30 cellular contexts compared by ENCODE assay signal in genomic region chr4:98692411-98692810, GRCh38.
"Had no signal": no experiment of that assay in that cellular context is flagged by ENCODE, and none has a peak within 500 bp of the region (broad histone marks: within the 10 kb centered on the region; RNA-seq: fewer than 3 reads in every experiment).

No MANE protein-coding gene starts in this region.

- DNase-seq: activated CD4-positive, alpha-beta memory T cell treated with anti-CD3 and anti-CD28 coated beads for 36 hours; activated CD4-positive, alpha-beta T cell treated with anti-CD3 and anti-CD28 coated beads for 1 hour; activated CD4-positive, alpha-beta T cell treated with anti-CD3 and anti-CD28 coated beads for 4 hours; activated CD4-positive, alpha-beta T cell treated with anti-CD3 and anti-CD28 coated beads, Interleukin-2, amount 50 U/mL, for 1 hour; activated CD8-positive, alpha-beta memory T cell treated with anti-CD3 and anti-CD28 coated beads, Interleukin-2, amount 50 U/mL, for 48 hours; activated gamma-delta T cell; activated naive CD4-positive, alpha-beta T cell; activated naive CD4-positive, alpha-beta T cell treated with anti-CD3 and anti-CD28 coated beads, Interleukin-2, amount 10 ng/mL, durations not matched to agents 7 days and 5 days; activated naive CD8-positive, alpha-beta T cell treated with anti-CD3 and anti-CD28 coated beads, Interleukin-2, amount 10 ng/mL, durations not matched to agents 7 days and 5 days; activated T-cell treated with anti-CD3 and anti-CD28 coated beads for 4 hours; activated T-cell treated with anti-CD3 and anti-CD28 coated beads, Interleukin-2, amount 50 U/mL, for 24 hours; activated T-cell treated with anti-CD3 and anti-CD28 coated beads, Interleukin-2, amount 50 U/mL, for 72 hours; central memory CD4-positive, alpha-beta T cell; cerebellar nuclear complex; effector CD8-positive, alpha-beta T cell; erythroblast; esophagus squamous epithelium; foreskin melanocyte; heart right ventricle; T-helper 2 cell had no signal

- H3K9me3 ChIP-seq: ascending aorta, breast epithelium, esophagus squamous epithelium had no signal

- H3K27me3 Mint-ChIP-seq: activated CD4-positive, alpha-beta memory T cell treated with anti-CD3 and anti-CD28 coated beads for 36 hours; activated naive CD4-positive, alpha-beta T cell treated with anti-CD3 and anti-CD28 coated beads, Interleukin-2, amount 10 ng/mL, durations not matched to agents 7 days and 5 days; activated naive CD8-positive, alpha-beta T cell treated with anti-CD3 and anti-CD28 coated beads, Interleukin-2, amount 10 ng/mL, durations not matched to agents 7 days and 5 days; activated T-cell treated with anti-CD3 and anti-CD28 coated beads, Interleukin-2, amount 50 U/mL, for 24 hours; dendritic cell treated with granulocyte-macrophage colony-stimulating factor and Interleukin-4, amounts not matched to agents 40 ng/mL and 50 ng/mL, for 4 days had no signal

- H3K4me1 ChIP-seq: ascending aorta, breast epithelium, gastroesophageal sphincter had no signal

- H3K4me3 Mint-ChIP-seq: activated CD4-positive, alpha-beta memory T cell treated with anti-CD3 and anti-CD28 coated beads for 36 hours; activated naive CD4-positive, alpha-beta T cell treated with anti-CD3 and anti-CD28 coated beads, Interleukin-2, amount 10 ng/mL, durations not matched to agents 7 days and 5 days; activated naive CD8-positive, alpha-beta T cell treated with anti-CD3 and anti-CD28 coated beads, Interleukin-2, amount 10 ng/mL, durations not matched to agents 7 days and 5 days; activated T-cell treated with anti-CD3 and anti-CD28 coated beads, Interleukin-2, amount 50 U/mL, for 24 hours; activated T-cell treated with anti-CD3 and anti-CD28 coated beads, Interleukin-2, amount 50 U/mL, for 72 hours; brain; dendritic cell treated with granulocyte-macrophage colony-stimulating factor and Interleukin-4, amounts not matched to agents 40 ng/mL and 50 ng/mL, for 4 days; WTC11 had no signal

- H3K36me3 Mint-ChIP-seq: activated CD4-positive, alpha-beta memory T cell treated with anti-CD3 and anti-CD28 coated beads for 36 hours; activated naive CD4-positive, alpha-beta T cell treated with anti-CD3 and anti-CD28 coated beads, Interleukin-2, amount 10 ng/mL, durations not matched to agents 7 days and 5 days; brain had no signal

- H3K36me3 ChIP-seq: ascending aorta, breast epithelium, cardiac muscle cell, esophagus squamous epithelium, gastroesophageal sphincter, heart right ventricle had no signal

- H3K27ac Mint-ChIP-seq: activated CD4-positive, alpha-beta memory T cell treated with anti-CD3 and anti-CD28 coated beads for 36 hours; activated naive CD4-positive, alpha-beta T cell treated with anti-CD3 and anti-CD28 coated beads, Interleukin-2, amount 10 ng/mL, durations not matched to agents 7 days and 5 days; activated naive CD4-positive, alpha-beta T cell treated with anti-CD3 and anti-CD28 coated beads, Interleukin-2, amount 50 U/mL, for 72 hours; activated naive CD8-positive, alpha-beta T cell treated with anti-CD3 and anti-CD28 coated beads, Interleukin-2, amount 10 ng/mL, durations not matched to agents 7 days and 5 days; activated T-cell treated with anti-CD3 and anti-CD28 coated beads, Interleukin-2, amount 50 U/mL, for 24 hours; activated T-cell treated with anti-CD3 and anti-CD28 coated beads, Interleukin-2, amount 50 U/mL, for 72 hours; brain; dendritic cell treated with granulocyte-macrophage colony-stimulating factor and Interleukin-4, amounts not matched to agents 40 ng/mL and 50 ng/mL, for 4 days; WTC11 had no signal

- H3K27ac ChIP-seq: ascending aorta, breast epithelium, coronary artery, gastroesophageal sphincter, heart right ventricle, VCaP had no signal

- ATAC-seq: activated naive CD4-positive, alpha-beta T cell treated with anti-CD3 and anti-CD28 coated beads, Interleukin-2, amount 50 U/mL, for 72 hours; activated T-cell treated with anti-CD3 and anti-CD28 coated beads, Interleukin-2, amount 50 U/mL, for 72 hours; gastroesophageal sphincter; heart right ventricle; WTC11 had no signal

- H3K27me3 ChIP-seq: ascending aorta, breast epithelium, cardiac muscle cell, esophagus squamous epithelium, heart right ventricle had no signal

- H3K4me3 ChIP-seq: ascending aorta, breast epithelium, cardiac muscle cell, coronary artery, esophagus squamous epithelium, gastroesophageal sphincter, heart right ventricle had no signal
